Comparison of ENCODE assay signal across 8 cellular contexts in genomic region chr1:212284744-212285684, GRCh38. TPM values are rescaled to one million over a fixed set of nuclear protein-coding genes. Genes with fewer than 3 reads are reported as not detected.
DNase-seq lines count a peak whose midpoint lies in the region; ATAC-seq and TF ChIP-seq lines count a peak whose summit lies in the region.

Gene PPP2R5A (plus strand): TSS chr1:212285410. CDS start chr1:212286111, 701 bp downstream.

- peaks cover 8% of the 10 kb centered on the region for H3K27me3 Mint-ChIP-seq in nephron (ENCODE audit: low read depth)
- H3K27me3 Mint-ChIP-seq in stimulated activated naive CD8-positive, alpha-beta T cell treated with anti-CD3 and anti-CD28 coated beads, Interleukin-15, amount 100 ng/mL, for 72 hours: peaks cover 7% of the 10 kb centered on the region

- peaks cover 14% of the 10 kb centered on the region for H3K4me1 Mint-ChIP-seq in nephron
- peaks cover 37% of the 10 kb centered on the region for H3K4me1 Mint-ChIP-seq in stimulated activated naive CD8-positive, alpha-beta T cell treated with anti-CD3 and anti-CD28 coated beads, Interleukin-15, amount 100 ng/mL, for 72 hours

- H3K9me3 Mint-ChIP-seq in nephron: no peaks in the 10 kb centered on the region
- no peaks in the 10 kb centered on the region for H3K9me3 Mint-ChIP-seq in stimulated activated naive CD8-positive, alpha-beta T cell treated with anti-CD3 and anti-CD28 coated beads, Interleukin-15, amount 100 ng/mL, for 72 hours

- TF ChIP-seq CTCF in fibroblast of pulmonary artery (IDR thresholded peaks at IDR 0.05; ENCODE audit: low read length, missing control alignments) (no peak), nephron (IDR thresholded peaks at IDR 0.05; ENCODE audit: unreplicated experiment in 3 of 3) (peak in 2 of 3 experiments; percentile 16 to 17)

- peak within 1 kb of the TSS; percentile 75 to 96 (median 96) for H3K27ac Mint-ChIP-seq in nephron
- peak within 1 kb of the TSS; percentile 97 to 99 for H3K27ac Mint-ChIP-seq in stimulated activated naive CD8-positive, alpha-beta T cell treated with anti-CD3 and anti-CD28 coated beads, Interleukin-15, amount 100 ng/mL, for 72 hours

- peak; percentile 100 for DNase-seq in ELF-1 (ENCODE audit: low read depth, low spot score)
- peak; percentile 98 for DNase-seq in H4 (ENCODE audit: low spot score)
- peak; percentile 99 for DNase-seq in LoVo (ENCODE audit: low spot score)
- peak; percentile 99 for DNase-seq in activated effector memory CD4-positive, alpha-beta T cell treated with Interleukin-2 at 50 U/mL for 16 hours
- DNase-seq in fibroblast of pulmonary artery (ENCODE audit: low read depth): peak; percentile 100
- DNase-seq in stimulated activated naive CD8-positive, alpha-beta T cell treated with anti-CD3 and anti-CD28 coated beads, Interleukin-15, amount 100 ng/mL, for 72 hours: peak; percentile 99

- H3K4me3 Mint-ChIP-seq in nephron: peak within 1 kb of the TSS; percentile 95 to 97 (median 96)
- H3K4me3 Mint-ChIP-seq in stimulated activated naive CD8-positive, alpha-beta T cell treated with anti-CD3 and anti-CD28 coated beads, Interleukin-15, amount 100 ng/mL, for 72 hours: peak within 1 kb of the TSS; percentile 94 to 97

- ATAC-seq in stimulated activated naive CD8-positive, alpha-beta T cell treated with anti-CD3 and anti-CD28 coated beads, Interleukin-15, amount 100 ng/mL, for 72 hours: peak; percentile 92

- peak within 1 kb of the TSS; percentile 86 for H3K4me3 ChIP-seq in fibroblast of pulmonary artery (replicated peaks; ENCODE audit: low read depth, low read length)

- TF ChIP-seq POLR2A in Raji (IDR thresholded peaks at IDR 0.05; ENCODE audit: insufficient read depth, low read depth, low read length): peak; percentile 77

- H3K36me3 Mint-ChIP-seq in nephron (ENCODE audit: low read depth): no peaks in the 10 kb centered on the region

RNA-seq across cellular contexts. Expression of gene PPP2R5A, which starts in this region (rescaled TPM):
- 15.1 and 18.4 TPM in 2 replicates for total RNA-seq in H4 (2014; rRNA removed; shearing (Covaris generic))

Comparison
In these comparisons a context has a peak if more than half of its experiments do, and no peak if none do; other contexts are left out.
1. Peak in every context shown above with its lines: DNase-seq, ATAC-seq and H3K4me3 ChIP-seq.